ENCODE assay signal across 1 cellular context in genomic region chr20:40694246-40694645, GRCh38.
TF ChIP-seq lines count a peak whose summit lies in the region.

No MANE protein-coding gene starts in this region.

TF ChIP-seq in HepG2, 621 proteins besides CTCF, POLR2A, EP300 and RAD21 (continued from another document):
- TF ChIP-seq RERE (CRISPR knock-in tag; IDR thresholded peaks at IDR 0.05; ENCODE audit: low read depth) (no peak), ZSCAN29 (CRISPR knock-in tag; conservative IDR thresholded peaks at IDR 0.05) (no peak), SMC3 (IDR thresholded peaks at IDR 0.05; ENCODE audit: low read length) (no peak), ZNF367 (CRISPR knock-in tag; IDR thresholded peaks at IDR 0.05; ENCODE audit: borderline replicate concordance) (no peak)
- TF ChIP-seq, protein P1, sequence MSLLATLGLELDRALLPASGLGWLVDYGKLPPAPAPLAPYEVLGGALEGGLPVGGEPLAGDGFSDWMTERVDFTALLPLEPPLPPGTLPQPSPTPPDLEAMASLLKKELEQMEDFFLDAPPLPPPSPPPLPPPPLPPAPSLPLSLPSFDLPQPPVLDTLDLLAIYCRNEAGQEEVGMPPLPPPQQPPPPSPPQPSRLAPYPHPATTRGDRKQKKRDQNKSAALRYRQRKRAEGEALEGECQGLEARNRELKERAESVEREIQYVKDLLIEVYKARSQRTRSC (CRISPR knock-in tag; IDR thresholded peaks at IDR 0.05; ENCODE audit: low read depth) = no peak
TF ChIP-seq in HepG2: peak in this region for 0.
